Comparison of ENCODE assay signal across 13 cellular contexts in the genomic region with DNA sequence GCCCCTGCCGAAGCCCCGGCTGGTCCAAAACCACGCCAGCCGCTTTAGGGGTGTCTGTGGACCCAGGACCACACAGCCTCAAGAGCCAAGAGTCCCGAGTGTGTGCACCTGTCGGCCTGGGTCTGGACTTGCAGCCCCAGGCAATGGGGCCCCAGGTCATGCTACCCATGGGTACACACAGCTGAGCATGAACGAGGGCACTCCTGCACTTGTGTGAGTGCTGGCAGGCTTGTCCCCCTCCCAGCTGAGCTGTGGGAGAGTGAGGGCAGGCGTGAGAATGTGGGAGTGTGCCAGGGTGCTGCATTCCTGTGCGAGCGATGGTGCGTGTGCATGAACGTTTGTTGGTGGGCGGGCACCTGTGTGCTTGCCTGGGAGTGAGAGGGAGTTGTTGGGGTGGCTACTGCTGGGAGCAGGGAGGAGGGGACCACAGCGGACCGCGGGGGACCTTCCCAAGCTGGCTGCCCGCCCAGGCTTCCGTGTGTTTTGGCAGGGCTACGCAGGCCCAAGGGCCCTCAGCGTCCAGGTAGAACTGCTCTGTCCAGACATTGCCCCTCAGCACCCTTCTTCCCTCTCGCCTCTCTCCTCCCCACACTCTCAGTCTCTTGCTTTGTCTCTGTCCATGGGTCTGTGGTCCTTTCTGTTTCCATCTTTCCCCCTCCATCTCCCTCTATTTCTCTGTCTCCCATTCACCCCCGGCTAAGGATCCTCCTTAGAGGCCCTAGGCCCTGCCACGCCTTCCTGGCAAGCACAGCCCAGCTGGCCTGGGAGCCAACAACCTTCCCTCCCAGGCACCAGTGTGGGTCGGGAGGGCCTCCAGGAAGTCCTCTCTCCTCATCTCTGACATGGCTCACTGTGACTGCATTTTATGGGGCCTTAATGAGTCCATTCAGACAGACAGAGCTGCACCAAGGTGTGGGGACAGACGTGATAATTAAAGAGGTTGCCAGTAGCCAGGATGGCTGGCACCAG. TPM values are rescaled to one million over a fixed set of nuclear protein-coding genes. Genes with fewer than 3 reads are reported as not detected.
A peak's percentile ranks its signal among the peaks of the same experiment; 100 is the strongest.
DNase-seq lines count a peak whose midpoint lies in the region; ATAC-seq, FAIRE-seq and TF ChIP-seq lines count a peak whose summit lies in the region.
"Had no signal": no experiment of that assay in that cellular context is flagged by ENCODE, and none has a peak within 500 bp of the region (broad histone marks: within the 10 kb centered on the region; RNA-seq: fewer than 3 reads in every experiment).

No MANE protein-coding gene starts in this region.

- no peaks in the 10 kb centered on the region for H3K9me3 ChIP-seq in pancreas
- no peaks in the 10 kb centered on the region for H3K9me3 ChIP-seq in HAP-1

- H3K4me3 ChIP-seq in fibroblast of the aortic adventitia (ENCODE audit: low read depth, low read length), result no peak overlapping the region
- no peak overlapping the region for H3K4me3 ChIP-seq in pancreas
- H3K4me3 ChIP-seq in HAP-1, result no peak overlapping the region

- WGBS in pancreas, 2 donors, result 19 to 26% methylated on average over 25 of the region's 25 CpGs

- in situ Hi-C loops in Caki2 (cut with HindIII; ENCODE audit: low pct_unique_long_range_greater_than_20kb, low sequenced_read_pairs), result no loop called here
- in situ Hi-C loops in HAP-1 (cut with MboI; ENCODE audit: low sequenced_read_pairs), result no loop called here

- DNase-seq in Caki2 (ENCODE audit: low read depth) (peak; percentile 86), NCI-H345 (lab: John Stamatoyannopoulos, UW) (peak; percentile 64), fibroblast of the aortic adventitia (ENCODE audit: low read depth) (peak; percentile 42), pancreas (peak; percentile 76 to 92 (median 87)), medulla oblongata (ENCODE audit: extremely low spot score) (no peak), iPS-NIHi7 (ENCODE audit: extremely low spot score) (no peak), HAP-1 (ENCODE audit: low spot score in 2 of 2) (no peak)
- DNase-seq: activated CD8-positive, alpha-beta T cell treated with anti-CD3 and anti-CD28 coated beads for 36 hours; amygdala; DND-41; glutamatergic neuron had no signal

- H3K4me1 ChIP-seq in pancreas (peaks cover 7 to 14% (median 9%) of the 10 kb centered on the region in 3 donors), HAP-1 (no peaks in the 10 kb centered on the region)

- H3K27me3 ChIP-seq in pancreas, result no peaks in the 10 kb centered on the region
- H3K27me3 ChIP-seq in HAP-1 (ENCODE audit: low read depth), result no peaks in the 10 kb centered on the region

- H3K27ac ChIP-seq in pancreas, result peak overlapping the region; percentile 64 to 84 (median 76)

- no peak for FAIRE-seq in pancreas (lab: Jason Lieb, UNC)
- FAIRE-seq: HTR-8/SVneo had no signal

- H3K36me3 ChIP-seq in pancreas, result no peaks in the 10 kb centered on the region
- H3K36me3 ChIP-seq in HAP-1 (replicated peaks), result no peaks in the 10 kb centered on the region

- intact Hi-C loops in pancreas (cut with DNase I), result no loop called here

- peak; percentile 88 to 89 (median 88) for ATAC-seq in pancreas
- no peak for ATAC-seq in HG03196 (IDR thresholded peaks at IDR 0.05; ENCODE audit: unreplicated experiment)
- ATAC-seq: activated CD8-positive, alpha-beta T cell treated with anti-CD3 and anti-CD28 coated beads for 36 hours had no signal

- TF ChIP-seq CTCF in fibroblast of the aortic adventitia (IDR thresholded peaks at IDR 0.05; ENCODE audit: insufficient read depth, low read length) (no peak), pancreas (IDR thresholded peaks at IDR 0.05) (no peak)

RNA-seq across cellular contexts. Expression of a gene that starts 31.0 kb away (rescaled TPM):
- 55.4 and 62.2 TPM in 2 replicates for total RNA-seq in Caki2 (2014; rRNA removed; shearing (Covaris generic); ENCODE audit: low replicate concordance)
- total RNA-seq in fibroblast of the aortic adventitia (ENCODE audit: low replicate concordance) (5.4 and 7.0 TPM in 2 replicates), pancreas (1 to 10 TPM; 3.7 to 7.1 (median 5.1) TPM)
- polyA plus RNA-seq in pancreas, result 1 to 10 TPM; 3.3 to 8.4 TPM

RNA-seq across cellular contexts. Expression of a gene that starts 35.5 kb away (rescaled TPM):
- total RNA-seq in Caki2 (2014; rRNA removed; shearing (Covaris generic); ENCODE audit: low replicate concordance), result 6.2 and 33.7 TPM in 2 replicates
- 18.1 and 28.7 TPM in 2 replicates for total RNA-seq in fibroblast of the aortic adventitia (ENCODE audit: low replicate concordance)
- total RNA-seq in pancreas, result 10 to 100 TPM in 2 of 6 donors, 1 to 10 TPM in 4; 7.0 to 12.4 (median 8.9) TPM
- 1 to 10 TPM; 4.0 to 8.9 TPM for polyA plus RNA-seq in pancreas

RNA-seq across cellular contexts. Expression of a gene that starts 37.3 kb away (rescaled TPM):
- total RNA-seq in Caki2 (2014; rRNA removed; shearing (Covaris generic); ENCODE audit: low replicate concordance), result 43.6 and 58.4 TPM in 2 replicates
- 48.8 and 342 TPM in 2 replicates for total RNA-seq in fibroblast of the aortic adventitia (ENCODE audit: low replicate concordance)
- total RNA-seq in pancreas, result 10 to 100 TPM; 12.4 to 26.6 (median 20.4) TPM
- 10 to 100 TPM; 23.5 to 39.8 TPM for polyA plus RNA-seq in pancreas

RNA-seq across cellular contexts. Expression of a gene that starts 53.3 kb away (rescaled TPM):
- total RNA-seq in Caki2 (2014; rRNA removed; shearing (Covaris generic); ENCODE audit: low replicate concordance), result not detected in 2 replicates
- not detected in 2 replicates for total RNA-seq in fibroblast of the aortic adventitia (ENCODE audit: low replicate concordance)
- total RNA-seq in pancreas, result 10 to 100 TPM in 1 of 6 donors, 1 to 10 TPM in 1, not detected in 4; 1.7 to 15.7 TPM
- 1 to 10 TPM in 1 of 2 donors, under 1 TPM in 1; 0.42 to 1.3 TPM for polyA plus RNA-seq in pancreas

Comparison
In these comparisons a context has a peak if more than half of its experiments do, and no peak if none do; other contexts are left out.
1. DNase-seq: peak in Caki2 (single experiment), NCI-H345 (single experiment), fibroblast of the aortic adventitia (single experiment) and pancreas (6 of 6); none in medulla oblongata (single experiment), iPS-NIHi7 (single experiment) and HAP-1 (0 of 2).